ENCODE assay signal across 2 cellular contexts in genomic region chr1:247748041-247748440, GRCh38.
TF ChIP-seq lines count a peak whose summit lies in the region.

Gene OR14A2 (minus strand): TSS chr1:247748141.

TF ChIP-seq in SK-N-SH, 30 proteins besides CTCF, POLR2A, EP300 and RAD21 (continued from another document):
- no peak for TF ChIP-seq REST (IDR thresholded peaks at IDR 0.05; ENCODE audit: low read depth, low read length)
- TF ChIP-seq POLR2AphosphoS5 (IDR thresholded peaks at IDR 0.05; ENCODE audit: low read depth, low read length) = no peak
- TF ChIP-seq RFX5 (IDR thresholded peaks at IDR 0.05; ENCODE audit: low read length) = no peak
- no peak for TF ChIP-seq IRF3 (IDR thresholded peaks at IDR 0.05; ENCODE audit: low read depth, low read length)
- no peak for TF ChIP-seq RXRA (IDR thresholded peaks at IDR 0.05; ENCODE audit: borderline replicate concordance, low read depth)
- no peak for TF ChIP-seq FOXM1 (IDR thresholded peaks at IDR 0.05; ENCODE audit: low read depth)
- TF ChIP-seq USF2 (IDR thresholded peaks at IDR 0.05; ENCODE audit: borderline replicate concordance, low read depth, low read length) = no peak
- no peak for TF ChIP-seq EZH2phosphoT487 (IDR thresholded peaks at IDR 0.05; ENCODE audit: borderline replicate concordance, low read depth)
- TF ChIP-seq NRF1 (IDR thresholded peaks at IDR 0.05; ENCODE audit: low read depth, low read length) = no peak
- no peak for TF ChIP-seq FOXJ3 (CRISPR knock-in tag; IDR thresholded peaks at IDR 0.05)
- no peak for TF ChIP-seq YY1 (IDR thresholded peaks at IDR 0.05; ENCODE audit: low read depth)
- TF ChIP-seq MEF2A (IDR thresholded peaks at IDR 0.05; ENCODE audit: borderline replicate concordance, low read depth) = no peak

TF ChIP-seq in SK-N-SH treated with all-trans-retinoic acid at 6 μM for 48 hours, 23 proteins besides CTCF, POLR2A, EP300 and RAD21 (continued from another document):
- no peak for TF ChIP-seq ZNF565 (CRISPR knock-in tag; conservative IDR thresholded peaks at IDR 0.05; ENCODE audit: low read depth)
- no peak for TF ChIP-seq BACH2 (CRISPR knock-in tag; IDR thresholded peaks at IDR 0.05; ENCODE audit: borderline replicate concordance)
- no peak for TF ChIP-seq CSRNP3 (CRISPR knock-in tag; IDR thresholded peaks at IDR 0.05)
- no peak for TF ChIP-seq ARNTL (CRISPR knock-in tag; IDR thresholded peaks at IDR 0.05; ENCODE audit: borderline replicate concordance, low read depth)
- no peak for TF ChIP-seq ZNF70 (CRISPR knock-in tag; IDR thresholded peaks at IDR 0.05)
- TF ChIP-seq RARB (CRISPR knock-in tag; IDR thresholded peaks at IDR 0.05) = no peak
- TF ChIP-seq ZFP3 (CRISPR knock-in tag; IDR thresholded peaks at IDR 0.05) = no peak
- TF ChIP-seq PATZ1 (CRISPR knock-in tag; IDR thresholded peaks at IDR 0.05; ENCODE audit: borderline replicate concordance) = no peak
- TF ChIP-seq GLIS3 (CRISPR knock-in tag; IDR thresholded peaks at IDR 0.05) = no peak
- no peak for TF ChIP-seq ZC3H10 (CRISPR knock-in tag; IDR thresholded peaks at IDR 0.05)
- TF ChIP-seq POU6F1 (CRISPR knock-in tag; IDR thresholded peaks at IDR 0.05; ENCODE audit: borderline replicate concordance, low read depth) = no peak
- no peak for TF ChIP-seq TCF4 (CRISPR knock-in tag; IDR thresholded peaks at IDR 0.05; ENCODE audit: borderline replicate concordance)
- TF ChIP-seq ZNF8 (CRISPR knock-in tag; IDR thresholded peaks at IDR 0.05) = no peak
